Comparison of ENCODE assay signal across 8 cellular contexts in the genomic region with DNA sequence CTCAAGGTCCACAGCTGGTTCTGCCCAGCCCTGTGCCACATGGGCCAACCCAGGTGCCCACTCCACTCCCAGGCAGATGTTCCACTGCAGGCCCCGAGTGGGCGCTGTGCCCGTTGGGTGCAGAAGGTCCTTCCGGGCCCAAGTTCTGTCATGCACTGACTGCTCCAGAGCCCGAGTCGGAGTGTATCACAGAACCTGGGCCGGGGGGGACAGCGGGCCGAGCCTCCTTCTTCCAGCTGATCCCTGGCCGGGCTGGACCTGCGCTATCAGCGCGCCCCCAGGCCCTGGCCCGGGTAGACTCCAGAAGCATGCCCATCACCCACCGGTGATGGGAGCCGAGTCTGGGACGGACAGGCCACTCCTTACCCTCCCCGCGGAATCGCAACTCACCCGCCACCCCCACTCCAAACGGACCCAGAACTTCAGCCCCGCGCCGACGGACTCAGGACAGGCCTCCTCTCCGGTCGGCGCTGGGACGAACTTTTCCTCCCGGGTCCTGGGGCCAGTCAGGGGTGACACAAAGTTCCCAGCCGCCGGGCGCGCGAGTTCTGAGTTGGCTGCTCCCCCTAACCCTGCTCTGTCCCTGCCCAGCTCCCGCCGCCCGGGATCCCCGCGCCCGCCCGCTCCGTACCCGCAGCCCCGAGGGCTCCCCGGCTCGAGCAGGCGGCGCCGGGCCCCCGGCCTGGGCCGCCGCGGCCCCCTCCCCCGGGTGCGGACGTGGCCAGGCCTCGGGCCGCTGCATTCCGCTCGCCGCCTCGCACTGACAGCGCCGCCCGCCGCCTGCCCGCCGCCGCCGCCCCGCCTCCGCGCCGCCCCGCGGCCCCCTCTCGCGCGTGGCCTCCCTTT. TPM values are rescaled to one million over a fixed set of nuclear protein-coding genes. Genes with fewer than 3 reads are reported as not detected.
DNase-seq lines count a peak whose midpoint lies in the region; ATAC-seq and TF ChIP-seq lines count a peak whose summit lies in the region.

Gene COPZ2 (minus strand): TSS at position 762 of the 846 bp plus-strand sequence. CDS start 20 bp downstream, at position 742.

- H3K4me1 Mint-ChIP-seq in naive B cell, result peaks cover 13 to 15% (median 13%) of the 10 kb centered on the region in 3 donors

- 0 out of 2 replicates have a peak, but pooled peaks cover 2% of the 10 kb centered on the region for H3F3A ChIP-seq in Loucy (ENCODE audit: low read depth)

- no peaks in the 10 kb centered on the region for H3K79me2 ChIP-seq in Loucy (ENCODE audit: insufficient read depth, low read length)

- TF ChIP-seq POLR2A in esophagus muscularis mucosa (IDR thresholded peaks at IDR 0.05; ENCODE audit: low read depth) (no peak), tibial nerve (IDR thresholded peaks at IDR 0.05) (peak in 1 of 2 donors; percentile 11)

- no peaks in the 10 kb centered on the region for H4K20me1 ChIP-seq in Loucy (ENCODE audit: insufficient read depth, low read length, poor library complexity, severe bottlenecking)

- ATAC-seq in naive B cell (ENCODE audit: low read depth in 2 of 2), result peak; percentile 95 to 97
- ATAC-seq in GM21576 (IDR thresholded peaks at IDR 0.05; ENCODE audit: unreplicated experiment), result no peak

- TF ChIP-seq CTCF in Loucy (conservative IDR thresholded peaks at IDR 0.05; ENCODE audit: low read length), result peak; percentile 87
- TF ChIP-seq CTCF in esophagus muscularis mucosa (IDR thresholded peaks at IDR 0.05), result peak; percentile 37 to 61 (median 52)
- TF ChIP-seq CTCF in tibial nerve (IDR thresholded peaks at IDR 0.05), result peak; percentile 50 to 58 (median 56)

- H3K9ac ChIP-seq in Loucy (ENCODE audit: low read depth, low read length, poor library complexity, severe bottlenecking), result peak within 1 kb of the TSS; percentile 69

- no peaks in the 10 kb centered on the region for H3K36me3 ChIP-seq in Loucy (ENCODE audit: insufficient read depth, low read length)
- peaks cover 0 to 5% (median 2%) of the 10 kb centered on the region in 4 donors for H3K36me3 ChIP-seq in esophagus muscularis mucosa
- peaks cover 0 to 13% (median 0%) of the 10 kb centered on the region in 3 donors for H3K36me3 ChIP-seq in tibial nerve

- peak within 1 kb of the TSS; percentile 78 to 87 (median 86) for H3K27ac ChIP-seq in esophagus muscularis mucosa (replicated peaks in 1 of 4)
- peak within 1 kb of the TSS; percentile 65 to 87 (median 75) for H3K27ac ChIP-seq in tibial nerve

- no peaks in the 10 kb centered on the region for H3K36me3 Mint-ChIP-seq in naive B cell

- WGBS in esophagus muscularis mucosa, result 4% methylated on average over 26 of the region's 81 CpGs
- 1% methylated on average over 19 to 35 of the region's 81 CpGs for WGBS in tibial nerve, 2 donors

- peak within 1 kb of the TSS; percentile 79 for H3K4me3 ChIP-seq in Loucy (ENCODE audit: low read length, poor library complexity, severe bottlenecking)
- H3K4me3 ChIP-seq in esophagus muscularis mucosa, result peak within 1 kb of the TSS; percentile 71 to 79 (median 76)
- peak within 1 kb of the TSS; percentile 42 to 77 (median 56) for H3K4me3 ChIP-seq in tibial nerve

- H3K9me3 ChIP-seq in Loucy (ENCODE audit: insufficient read depth, low read depth, low read length) (no peaks in the 10 kb centered on the region), esophagus muscularis mucosa (no peaks in the 10 kb centered on the region), tibial nerve (no peaks in the 10 kb centered on the region)

- H3K4me1 ChIP-seq in Loucy (ENCODE audit: insufficient read depth, low read length, poor library complexity, severe bottlenecking) (peaks cover 5% of the 10 kb centered on the region), esophagus muscularis mucosa (peaks cover 11 to 18% (median 16%) of the 10 kb centered on the region in 4 donors), tibial nerve (peaks cover 0 to 20% (median 4%) of the 10 kb centered on the region in 4 donors)

- H3K9me2 ChIP-seq in Loucy (replicated peaks; ENCODE audit: low read depth, low read length), result no peaks in the 10 kb centered on the region

- no peak for TF ChIP-seq EP300 in esophagus muscularis mucosa (IDR thresholded peaks at IDR 0.05)
- TF ChIP-seq EP300 in tibial nerve (IDR thresholded peaks at IDR 0.05), result peak in 1 of 2 donors; percentile 40

- intact Hi-C loops in esophagus muscularis mucosa (cut with DNase I), result no loop called here

- H3K4me2 ChIP-seq in Loucy (ENCODE audit: low read depth, low read length, poor library complexity, severe bottlenecking), result peak within 1 kb of the TSS; percentile 83

- peak within 1 kb of the TSS in 4 of 6 donors; percentile 70 to 89 (median 78) for H3K27ac Mint-ChIP-seq in naive B cell

- H3K27me3 Mint-ChIP-seq in naive B cell, result peaks cover 21 to 29% (median 29%) of the 10 kb centered on the region in 3 donors

- H3K27me3 ChIP-seq in Loucy (ENCODE audit: insufficient read depth, low read length, poor library complexity, severe bottlenecking), result no peaks in the 10 kb centered on the region
- no peaks in the 10 kb centered on the region for H3K27me3 ChIP-seq in esophagus muscularis mucosa
- H3K27me3 ChIP-seq in tibial nerve, result no peaks in the 10 kb centered on the region

- peak within 1 kb of the TSS; percentile 95 for H2AFZ ChIP-seq in Loucy (ENCODE audit: low read length)

- DNase-seq in GM03348 (ENCODE audit: low spot score) (peak; percentile 76), activated T-cell treated with anti-CD3 and anti-CD28 coated beads for 48 hours (ENCODE audit: low read depth) (peak; percentile 60), esophagus muscularis mucosa (ENCODE audit: extremely low spot score) (no peak), naive B cell (peak; percentile 61), tibial nerve (ENCODE audit: low spot score in 2 of 2) (peak in 1 of 2 donors; percentile 65), LoVo (ENCODE audit: low spot score) (no peak)

- H3K9me3 Mint-ChIP-seq in naive B cell, result no peaks in the 10 kb centered on the region

- H3K4me3 Mint-ChIP-seq in naive B cell, result peak within 1 kb of the TSS; percentile 89 to 95 (median 91)

RNA-seq across cellular contexts. Expression of gene COPZ2, which starts in this region (rescaled TPM):
- 10 to 100 TPM; 58.1 to 73.9 (median 64.1) TPM for total RNA-seq in esophagus muscularis mucosa
- polyA plus RNA-seq in naive B cell (ENCODE audit: low read depth in 6 of 6), result 1 to 10 TPM in 4 of 6 donors, under 1 TPM in 1, not detected in 1; 0.81 to 2.5 (median 1.6) TPM
- total RNA-seq in tibial nerve, result 10 to 100 TPM; 40.5 to 73.9 (median 62.2) TPM

Comparison
In these comparisons a context has a peak if more than half of its experiments do, and no peak if none do; other contexts are left out.
1. DNase-seq: peak in GM03348 (single experiment), activated T-cell treated with anti-CD3 and anti-CD28 coated beads for 48 hours (single experiment) and naive B cell (single experiment); none in esophagus muscularis mucosa (single experiment) and LoVo (single experiment).
2. Peak in every context shown above with its lines, with median percentiles within 50 percentile points of each other: H3K4me3 ChIP-seq and CTCF ChIP-seq.